8 cellular contexts compared by ENCODE assay signal in the genomic region with DNA sequence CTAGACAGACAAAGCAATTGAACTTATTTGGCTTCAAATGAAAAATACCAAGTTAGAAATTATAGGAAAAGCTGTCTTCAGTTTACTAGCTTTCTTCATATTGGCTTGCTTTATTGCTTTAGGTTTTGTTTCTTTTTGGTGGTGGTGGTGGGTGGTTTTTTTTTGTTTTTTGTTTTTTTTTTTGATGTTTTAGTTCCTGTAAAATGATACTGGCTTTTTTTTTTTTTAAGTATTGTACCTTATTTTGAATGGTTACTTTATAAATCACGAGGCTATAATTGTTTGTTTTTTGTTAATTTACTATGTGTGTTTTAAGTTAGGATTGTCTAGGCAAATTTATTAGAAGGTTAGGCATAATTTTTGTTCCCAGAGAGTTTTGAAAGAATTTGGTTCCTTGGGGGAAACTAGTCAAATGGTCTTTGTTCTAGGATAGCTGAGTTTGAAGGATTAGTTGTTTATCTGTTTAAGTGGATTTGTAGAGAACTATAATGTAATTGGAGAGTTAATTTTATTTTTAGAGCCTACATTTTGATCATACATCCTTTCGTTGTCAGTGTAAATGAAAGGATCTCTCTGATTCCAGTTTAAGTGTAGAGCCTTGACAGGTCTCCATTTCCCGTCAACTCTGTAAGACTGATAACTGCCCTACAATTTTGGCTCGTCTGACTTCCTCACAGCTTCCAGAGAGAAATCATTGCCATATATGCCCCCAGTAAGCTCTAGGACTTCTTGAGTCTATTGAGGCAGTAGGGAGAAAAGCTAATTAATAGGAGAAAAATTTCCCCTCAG. TPM values are rescaled to one million over a fixed set of nuclear protein-coding genes. Genes with fewer than 3 reads are reported as not detected.
DNase-seq lines count a peak whose midpoint lies in the region; ATAC-seq and TF ChIP-seq lines count a peak whose summit lies in the region.

No MANE protein-coding gene starts in this region.

- in situ Hi-C loops in mammary epithelial cell (cut with MboI; ENCODE audit: low sequenced_read_pairs in 2 of 2): no loop called here

- no peaks in the 10 kb centered on the region for H3K9me3 ChIP-seq in mammary epithelial cell (replicated peaks; ENCODE audit: insufficient read depth, low read length)
- H3K9me3 ChIP-seq in naive thymus-derived CD4-positive, alpha-beta T cell (ENCODE audit: control insufficient read depth in 2 of 3, low read length in 3 of 3): no peaks in the 10 kb centered on the region

- TF ChIP-seq CTCF in BJ (IDR thresholded peaks at IDR 0.05; ENCODE audit: insufficient read depth, low read depth, low read length): no peak
- TF ChIP-seq CTCF in LNCaP clone FGC (IDR thresholded peaks at IDR 0.05; ENCODE audit: control insufficient read depth, extremely low read depth, insufficient read depth): no peak
- no peak for TF ChIP-seq CTCF in mammary epithelial cell (conservative IDR thresholded peaks at IDR 0.05 in 1 of 2, IDR thresholded peaks at IDR 0.05 in 1 of 2; ENCODE audit: extremely low read depth in 1 of 2, insufficient read depth in 1 of 2, low read depth in 1 of 2, low read length in 2 of 2)

- no peak for DNase-seq in BJ (ENCODE audit: low read depth)
- DNase-seq in LNCaP clone FGC (ENCODE audit: low read depth): no peak
- DNase-seq in mammary epithelial cell: no peak
- peak in 1 of 9 donors; percentile 30 for DNase-seq in naive thymus-derived CD4-positive, alpha-beta T cell
- no peak for DNase-seq in iPS-NIHi7 (ENCODE audit: extremely low spot score)
- DNase-seq in NCI-H187 (lab: John Stamatoyannopoulos, UW): no peak
- no peak for DNase-seq in NCI-H1436 treated with DMSO at 0.1 percent for 48 hours (lab: John Stamatoyannopoulos, UW)

- no peaks in the 10 kb centered on the region for H3K36me3 ChIP-seq in BJ (ENCODE audit: control insufficient read depth, insufficient read depth, low read length)
- no peaks in the 10 kb centered on the region for H3K36me3 ChIP-seq in mammary epithelial cell (ENCODE audit: insufficient read depth, low read length)
- peaks cover 0 to 18% (median 0%) of the 10 kb centered on the region in 3 experiments for H3K36me3 ChIP-seq in naive thymus-derived CD4-positive, alpha-beta T cell (ENCODE audit: control insufficient read depth in 2 of 3, insufficient read depth in 3 of 3, low read length in 3 of 3)

- H3K4me3 Mint-ChIP-seq in naive thymus-derived CD4-positive, alpha-beta T cell: peak overlapping the region; percentile 88 to 100 (median 98)

- H2AFZ ChIP-seq in mammary epithelial cell (ENCODE audit: low read depth, low read length): no peak overlapping the region

- dilution Hi-C loops in mammary epithelial cell (cut with HindIII; ENCODE audit: low sequenced_read_pairs): loop anchor here (5.0 kb wide), 2 partner anchors 35 to 70 kb away; no protein-coding TSS in a partner anchor

- no peaks in the 10 kb centered on the region for H4K20me1 ChIP-seq in mammary epithelial cell (ENCODE audit: insufficient read depth, low read length)

- H3K4me1 Mint-ChIP-seq in naive thymus-derived CD4-positive, alpha-beta T cell: peaks cover 30 to 66% (median 52%) of the 10 kb centered on the region in 7 donors

- POLR2A ChIA-PET in BJ (lab: Charles Lee): no interaction called here
- POLR2A ChIA-PET in naive thymus-derived CD4-positive, alpha-beta T cell (lab: Charles Lee): interaction anchor here (0.5 to 15.5 kb wide), 5 partner anchors 10 to 258 kb away, joined by 7 to 639 read pairs (median 44); no protein-coding TSS in a partner anchor

- H3K27ac Mint-ChIP-seq in naive thymus-derived CD4-positive, alpha-beta T cell: peak overlapping the region; percentile 70 to 100 (median 91)

- H3K27me3 ChIP-seq in BJ (ENCODE audit: control insufficient read depth, insufficient read depth, low read length) (no peaks in the 10 kb centered on the region), mammary epithelial cell (ENCODE audit: insufficient read depth, low read length) (no peaks in the 10 kb centered on the region)
- no peaks in the 10 kb centered on the region for H3K27me3 ChIP-seq in naive thymus-derived CD4-positive, alpha-beta T cell (ENCODE audit: control insufficient read depth in 2 of 2, insufficient read depth in 2 of 2, low read length in 2 of 2)

- H3K4me3 ChIP-seq in BJ (ENCODE audit: low read depth, low read length) (peak overlapping the region; percentile 80), LNCaP clone FGC (ENCODE audit: low read depth, low read length) (peak overlapping the region; percentile 95), mammary epithelial cell (replicated peaks in 1 of 3; ENCODE audit: insufficient read depth in 1 of 3, low read depth in 2 of 3, low read length in 3 of 3) (peak overlapping the region; percentile 98 to 99 (median 99))
- peak overlapping the region; percentile 77 for H3K4me3 ChIP-seq in naive thymus-derived CD4-positive, alpha-beta T cell (ENCODE audit: low read length)

- peak overlapping the region; percentile 100 for H3K27ac ChIP-seq in mammary epithelial cell (ENCODE audit: insufficient read depth, low read depth, low read length)
- peak overlapping the region; percentile 97 for H3K27ac ChIP-seq in naive thymus-derived CD4-positive, alpha-beta T cell (ENCODE audit: low read depth, low read length)

- peaks cover 92% of the 10 kb centered on the region for H3K79me2 ChIP-seq in mammary epithelial cell (ENCODE audit: insufficient read depth, low read length)

- H3K9me3 Mint-ChIP-seq in naive thymus-derived CD4-positive, alpha-beta T cell: peaks cover 0 to 10% (median 0%) of the 10 kb centered on the region in 11 donors

- CTCF ChIA-PET in BJ (lab: Yijun Ruan, JAX): interaction anchor here (1.3 kb wide), 1 partner anchor 30 kb away, joined by 3 read pairs; no protein-coding TSS in a partner anchor
- CTCF ChIA-PET in mammary epithelial cell (lab: Charles Lee; ENCODE audit: low non-redundant PET): interaction anchor here (0.7 kb wide), 1 partner anchor 68 kb away, joined by 4 read pairs; no protein-coding TSS in a partner anchor
- CTCF ChIA-PET in naive thymus-derived CD4-positive, alpha-beta T cell (lab: Charles Lee): interaction anchor here (0.7 to 5.7 kb wide), 9 partner anchors 8 to 993 kb away, joined by 3 to 54 read pairs (median 4); no protein-coding TSS in a partner anchor

- H3K36me3 Mint-ChIP-seq in naive thymus-derived CD4-positive, alpha-beta T cell: peaks cover 0 to 16% (median 0%) of the 10 kb centered on the region in 5 donors

- peaks cover 4% of the 10 kb centered on the region for H3K4me1 ChIP-seq in mammary epithelial cell (ENCODE audit: insufficient read depth, low read length)
- H3K4me1 ChIP-seq in naive thymus-derived CD4-positive, alpha-beta T cell (ENCODE audit: control insufficient read depth in 2 of 2, insufficient read depth in 2 of 2, low read length in 2 of 2): peaks cover 21 to 32% of the 10 kb centered on the region in 2 donors

- 13% methylated on average over 4 of the region's 4 CpGs for WGBS in mammary epithelial cell (ENCODE audit: low coverage, missing lambda C conversion rate)

- peak overlapping the region; percentile 82 for H3K4me2 ChIP-seq in mammary epithelial cell (ENCODE audit: insufficient read depth, low read depth, low read length)

- no peak for ATAC-seq in naive thymus-derived CD4-positive, alpha-beta T cell
- no peak for ATAC-seq in HG02623 (IDR thresholded peaks at IDR 0.05; ENCODE audit: unreplicated experiment)

- H3K9ac ChIP-seq in mammary epithelial cell (ENCODE audit: insufficient read depth, low read length): peak overlapping the region; percentile 98

- no TSS peak for BruUV-seq in mammary epithelial cell (replicated peaks; lab: Mats Ljungman, UMichigan)

- peaks cover 0 to 8% (median 0%) of the 10 kb centered on the region in 5 donors for H3K27me3 Mint-ChIP-seq in naive thymus-derived CD4-positive, alpha-beta T cell

- intact Hi-C loops in mammary epithelial cell (cut with micrococcal nuclease): no loop called here
- intact Hi-C loops in naive thymus-derived CD4-positive, alpha-beta T cell (cut with micrococcal nuclease): loop anchor here (1.0 to 10.0 kb wide), 4 partner anchors 9 to 1673 kb away; a partner anchor contains a TSS

RNA-seq across cellular contexts. Expression of a gene that starts 3.5 kb away (rescaled TPM):
- polyA plus RNA-seq in BJ (2011; rRNA removed) (4.4 and 8.0 TPM in 2 replicates), mammary epithelial cell (2.4 TPM)
- 43.8 and 60.3 TPM in 2 replicates for polyA minus RNA-seq in BJ (2011; rRNA and poly(A)+ RNA removed)
- 10 to 100 TPM; 41.2 to 72.2 TPM for total RNA-seq in mammary epithelial cell
- 57.9 TPM for polyA minus RNA-seq in mammary epithelial cell
- 100 to 1,000 TPM; 129 to 221 (median 186) TPM for total RNA-seq in naive thymus-derived CD4-positive, alpha-beta T cell
- polyA plus RNA-seq in naive thymus-derived CD4-positive, alpha-beta T cell: 100 to 1,000 TPM; 195 to 221 TPM

Comparison
In these comparisons a context has a peak if more than half of its experiments do, and no peak if none do; other contexts are left out.
1. RNA of a gene that starts 3.5 kb away (polyA plus RNA-seq): 195 to 221 TPM in naive thymus-derived CD4-positive, alpha-beta T cell; 4.4 to 8.0 TPM in BJ and 2.4 TPM in mammary epithelial cell (single experiment); every median in the first group is over 10 times any median in the second.
2. Peak in every context shown above with its lines, with median percentiles within 50 percentile points of each other: H3K4me3 ChIP-seq.